ENCODE assay signal across 18 cellular contexts in the genomic region with DNA sequence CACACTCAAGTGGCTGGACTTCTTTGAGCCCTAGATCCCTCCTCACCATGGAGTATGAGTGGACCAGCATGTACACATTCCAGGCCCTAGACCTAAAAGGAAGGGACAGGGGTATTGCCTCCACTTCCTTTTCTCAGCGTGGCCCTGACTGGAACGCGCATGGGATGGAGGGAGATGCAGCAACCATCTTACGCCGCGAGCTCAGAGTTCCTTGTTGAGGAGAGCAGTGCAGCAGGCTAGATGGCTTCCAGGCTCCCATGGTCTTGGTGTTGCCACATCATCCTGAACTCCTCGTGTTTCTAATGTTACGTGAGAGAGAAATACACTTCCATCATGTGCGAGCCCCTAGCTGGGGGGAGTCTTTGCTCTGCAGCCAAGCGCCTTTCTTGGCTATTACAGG.
"Had no signal": no experiment of that assay in that cellular context is flagged by ENCODE, and none has a peak within 500 bp of the region (broad histone marks: within the 10 kb centered on the region; RNA-seq: fewer than 3 reads in every experiment).

No MANE protein-coding gene starts in this region.

- DNase-seq: activated CD4-positive, alpha-beta T cell treated with anti-CD3 and anti-CD28 coated beads for 48 hours; activated CD8-positive, alpha-beta memory T cell treated with anti-CD3 and anti-CD28 coated beads, Interleukin-2, amount 50 U/mL, for 4 hours; activated CD8-positive, alpha-beta T cell treated with anti-CD3 and anti-CD28 coated beads, Interleukin-2, amount 10 ng/mL, durations not matched to agents 7 days and 5 days; activated naive CD4-positive, alpha-beta T cell treated with Interleukin-2 at 50 U/mL for 16 hours; erythroblast; left ventricle myocardium superior; mesendoderm; retina; SIG-M5; stimulated activated naive CD8-positive, alpha-beta T cell treated with anti-CD3 and anti-CD28 coated beads, Interleukin-15, amount 100 ng/mL, for 72 hours; T-helper 17 cell had no signal

- H3K79me2 ChIP-seq: parathyroid adenoma had no signal

- H2AFZ ChIP-seq: parathyroid adenoma had no signal

- H3K4me3 ChIP-seq: ascending aorta, breast epithelium, gastroesophageal sphincter, smooth muscle cell, testis, upper lobe of left lung had no signal

- H3K4me2 ChIP-seq: smooth muscle cell had no signal

- H3K9me3 ChIP-seq: ascending aorta, testis had no signal

- H3K4me1 Mint-ChIP-seq: stimulated activated naive CD8-positive, alpha-beta T cell treated with anti-CD3 and anti-CD28 coated beads, Interleukin-15, amount 100 ng/mL, for 72 hours; T-helper 17 cell had no signal

- H3K36me3 ChIP-seq: ascending aorta, breast epithelium, gastroesophageal sphincter, upper lobe of left lung had no signal

- ATAC-seq: activated CD8-positive, alpha-beta T cell treated with anti-CD3 and anti-CD28 coated beads, Interleukin-2, amount 10 ng/mL, durations not matched to agents 7 days and 5 days; gastroesophageal sphincter; left ventricle myocardium superior; stimulated activated naive CD8-positive, alpha-beta T cell treated with anti-CD3 and anti-CD28 coated beads, Interleukin-15, amount 100 ng/mL, for 72 hours; T-helper 17 cell had no signal

- H3K27me3 ChIP-seq: ascending aorta, testis, upper lobe of left lung had no signal

- H3K9ac ChIP-seq: parathyroid adenoma had no signal

- H3K27ac Mint-ChIP-seq: activated CD8-positive, alpha-beta T cell treated with anti-CD3 and anti-CD28 coated beads, Interleukin-2, amount 10 ng/mL, durations not matched to agents 7 days and 5 days; stimulated activated naive CD8-positive, alpha-beta T cell treated with anti-CD3 and anti-CD28 coated beads, Interleukin-15, amount 100 ng/mL, for 72 hours; T-helper 17 cell had no signal

- H3K4me1 ChIP-seq: ascending aorta, breast epithelium, parathyroid adenoma, upper lobe of left lung had no signal

- H3K4me3 Mint-ChIP-seq: activated CD8-positive, alpha-beta T cell treated with anti-CD3 and anti-CD28 coated beads, Interleukin-2, amount 10 ng/mL, durations not matched to agents 7 days and 5 days; stimulated activated naive CD8-positive, alpha-beta T cell treated with anti-CD3 and anti-CD28 coated beads, Interleukin-15, amount 100 ng/mL, for 72 hours; T-helper 17 cell had no signal

- H3K27ac ChIP-seq: ascending aorta, breast epithelium, gastroesophageal sphincter, parathyroid adenoma, upper lobe of left lung had no signal
